In genomic region chr9:76365028-76365427, GRCh38 we compare ENCODE assay signal across 1 cellular context.
TF ChIP-seq lines count a peak whose summit lies in the region.

No MANE protein-coding gene starts in this region.

TF ChIP-seq in HEK293, 187 proteins besides CTCF, POLR2A, EP300 and RAD21 (continued from another document):
- TF ChIP-seq TSHZ1 (tag by site-specific recombination; IDR thresholded peaks at IDR 0.05; ENCODE audit: borderline replicate concordance) (0 out of 2 replicates have a peak, but pooled peaks have one; percentile 23), ZNF600 (tag by site-specific recombination; IDR thresholded peaks at IDR 0.05) (0 out of 2 replicates have a peak, but pooled peaks have one; percentile 14), FEZF1 (tag by site-specific recombination; IDR thresholded peaks at IDR 0.05) (peak; percentile 80), PRDM4 (tag by site-specific recombination; IDR thresholded peaks at IDR 0.05) (no peak), ZNF623 (tag by site-specific recombination; IDR thresholded peaks at IDR 0.05) (no peak), PRDM10 (tag by site-specific recombination; IDR thresholded peaks at IDR 0.05) (peak; percentile 71)
